In the genomic region with DNA sequence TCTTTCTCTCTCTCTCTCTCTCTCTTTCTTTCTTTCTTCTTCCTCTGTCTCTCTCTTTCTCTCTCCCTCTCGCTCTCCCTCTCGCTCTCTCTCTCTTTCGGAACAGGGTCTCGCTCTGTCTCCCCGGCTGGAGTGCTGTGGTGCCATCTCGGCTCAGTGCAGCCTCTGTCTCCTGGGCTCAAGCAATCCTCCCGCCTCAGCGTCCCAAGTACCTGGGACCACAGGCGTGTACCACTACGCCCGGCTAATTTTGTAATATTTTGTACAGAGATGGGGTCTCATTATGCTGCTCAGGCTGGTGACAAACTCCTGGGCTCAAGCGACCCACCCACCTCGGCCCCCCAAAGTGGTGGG, we compare ENCODE assay signal across 9 cellular contexts. TPM values are rescaled to one million over a fixed set of nuclear protein-coding genes. Genes with fewer than 3 reads are reported as not detected.
A peak's percentile ranks its signal among the peaks of the same experiment; 100 is the strongest.
DNase-seq lines count a peak whose midpoint lies in the region; ATAC-seq, FAIRE-seq and TF ChIP-seq lines count a peak whose summit lies in the region.
"Had no signal": no experiment of that assay in that cellular context is flagged by ENCODE, and none has a peak within 500 bp of the region (broad histone marks: within the 10 kb centered on the region; RNA-seq: fewer than 3 reads in every experiment).

No MANE protein-coding gene starts in this region.

- H2AFZ ChIP-seq in keratinocyte (ENCODE audit: control insufficient read depth, low read length), result no peak overlapping the region

- peak overlapping the region; percentile 73 for H3K9ac ChIP-seq in keratinocyte (ENCODE audit: control insufficient read depth, extremely low read depth, insufficient read depth, low read length)

- H3K27ac Mint-ChIP-seq in activated T-helper 1 cell treated with anti-CD3 and anti-CD28 coated beads, Interleukin-12 subunit alpha, Interleukin-12 subunit beta, Interleukin-2, Interleukin-4 antibody, amounts not matched to agents 30 ng/mL and 10 ng/mL and 1 ng/mL, durations not matched to agents 14 hours and 24 hours and 36 hours, result peak overlapping the region; percentile 91

- POLR2A ChIA-PET in A673 (lab: Charles Lee; ENCODE audit: low non-redundant PET), result interaction anchor here (0.6 to 1.6 kb wide), 4 partner anchors 10 to 93 kb away, joined by 3 to 7 read pairs (median 3); no protein-coding TSS in a partner anchor
- POLR2A ChIA-PET in HEK293 (lab: Yijun Ruan, JAX), result interaction anchor here (0.7 to 3.7 kb wide), 7 partner anchors 13 to 173 kb away, joined by 3 to 55 read pairs (median 5); partner anchors contain the start of genes BANP, KLHDC4 and SLC7A5

- no peaks in the 10 kb centered on the region for H3K9me3 Mint-ChIP-seq in activated T-helper 1 cell treated with anti-CD3 and anti-CD28 coated beads, Interleukin-12 subunit alpha, Interleukin-12 subunit beta, Interleukin-2, Interleukin-4 antibody, amounts not matched to agents 30 ng/mL and 10 ng/mL and 1 ng/mL, durations not matched to agents 14 hours and 24 hours and 36 hours

- no peaks in the 10 kb centered on the region for H4K20me1 ChIP-seq in keratinocyte (ENCODE audit: control insufficient read depth, extremely low read depth, insufficient read depth, low read length)

- CTCF ChIA-PET in A673 (lab: Charles Lee), result interaction anchor here (0.5 to 3.4 kb wide), 13 partner anchors 9 to 178 kb away, joined by 3 to 98 read pairs (median 4); partner anchors contain the start of genes KLHDC4 and SLC7A5
- CTCF ChIA-PET in HEK293 (lab: Yijun Ruan, JAX), result interaction anchor here (0.6 to 5.2 kb wide), 35 partner anchors 9 to 715 kb away, joined by 3 to 173 read pairs (median 5); partner anchors contain the start of genes BANP, KLHDC4 and SLC7A5

- H3K36me3 ChIP-seq in A673 (ENCODE audit: insufficient read depth, low read length, poor library complexity, severe bottlenecking), result no peaks in the 10 kb centered on the region
- no peaks in the 10 kb centered on the region for H3K36me3 ChIP-seq in HEK293 (ENCODE audit: control insufficient read depth in 2 of 2, insufficient read depth in 1 of 2, low read length in 2 of 2)
- no peaks in the 10 kb centered on the region for H3K36me3 ChIP-seq in keratinocyte (ENCODE audit: control insufficient read depth in 2 of 2, extremely low read depth in 1 of 2, insufficient read depth in 2 of 2, low read length in 2 of 2)

- TSS peak; percentile 75 for BruUV-seq in A673 (replicated peaks; lab: Mats Ljungman, UMichigan)

- TF ChIP-seq CTCF in A673 (conservative IDR thresholded peaks at IDR 0.05; ENCODE audit: low read depth, low read length) (no peak), HEK293 (tag by site-specific recombination; IDR thresholded peaks at IDR 0.05) (no peak), keratinocyte (optimal IDR thresholded peaks at IDR 0.05 in 1 of 3, IDR thresholded peaks at IDR 0.05 in 1 of 3, conservative IDR thresholded peaks at IDR 0.05 in 1 of 3; ENCODE audit: extremely low read depth in 1 of 3, insufficient read depth in 2 of 3, low read length in 3 of 3) (no peak)

- H3K79me2 ChIP-seq in keratinocyte (ENCODE audit: control insufficient read depth, insufficient read depth, low read length), result no peaks in the 10 kb centered on the region

- H3K9me3 ChIP-seq in A673 (ENCODE audit: low read depth, low read length, poor library complexity, severe bottlenecking) (no peaks in the 10 kb centered on the region), HEK293 (ENCODE audit: control insufficient read depth, insufficient read depth, low read depth, low read length) (no peaks in the 10 kb centered on the region), keratinocyte (ENCODE audit: control insufficient read depth, low read depth, low read length) (no peaks in the 10 kb centered on the region)

- H3K4me3 ChIP-seq in A673 (ENCODE audit: low read depth, low read length, poor library complexity, severe bottlenecking) (peak overlapping the region; percentile 15), HEK293 (ENCODE audit: low read depth, low read length) (no peak overlapping the region), keratinocyte (ENCODE audit: control insufficient read depth in 2 of 3, extremely low read depth in 1 of 3, insufficient read depth in 2 of 3, low read depth in 1 of 3, low read length in 3 of 3) (peak overlapping the region in 1 of 3 experiments; percentile 31)

- peaks cover 51% of the 10 kb centered on the region for H3K4me1 Mint-ChIP-seq in activated T-helper 1 cell treated with anti-CD3 and anti-CD28 coated beads, Interleukin-12 subunit alpha, Interleukin-12 subunit beta, Interleukin-2, Interleukin-4 antibody, amounts not matched to agents 30 ng/mL and 10 ng/mL and 1 ng/mL, durations not matched to agents 14 hours and 24 hours and 36 hours (ENCODE audit: low read depth)

- H3K27me3 Mint-ChIP-seq in activated T-helper 1 cell treated with anti-CD3 and anti-CD28 coated beads, Interleukin-12 subunit alpha, Interleukin-12 subunit beta, Interleukin-2, Interleukin-4 antibody, amounts not matched to agents 30 ng/mL and 10 ng/mL and 1 ng/mL, durations not matched to agents 14 hours and 24 hours and 36 hours (ENCODE audit: insufficient read depth), result no peaks in the 10 kb centered on the region

- H3K27ac ChIP-seq in A673 (ENCODE audit: low read depth, low read length, poor library complexity, severe bottlenecking), result peak overlapping the region; percentile 99
- peak overlapping the region; percentile 79 for H3K27ac ChIP-seq in HEK293 (ENCODE audit: extremely low read depth, low read depth, low read length)
- peak overlapping the region; percentile 75 for H3K27ac ChIP-seq in keratinocyte (ENCODE audit: control insufficient read depth, insufficient read depth, low read length)

- H3K4me3 Mint-ChIP-seq in activated T-helper 1 cell treated with anti-CD3 and anti-CD28 coated beads, Interleukin-12 subunit alpha, Interleukin-12 subunit beta, Interleukin-2, Interleukin-4 antibody, amounts not matched to agents 30 ng/mL and 10 ng/mL and 1 ng/mL, durations not matched to agents 14 hours and 24 hours and 36 hours, result peak overlapping the region; percentile 70

- intact Hi-C loops in A673 (cut with micrococcal nuclease; ENCODE audit: unreplicated experiment) (loop anchor here (5.0 kb wide), 4 partner anchors 59 to 784 kb away; no protein-coding TSS in a partner anchor), left colon (cut with DNase I, micrococcal nuclease) (loop anchor here in 1 of 2 donors (2.0 kb wide), 1 partner anchor 92 kb away; no protein-coding TSS in a partner anchor)
- intact Hi-C loops in activated T-helper 1 cell treated with anti-CD3 and anti-CD28 coated beads, Interleukin-12 subunit alpha, Interleukin-12 subunit beta, Interleukin-2, Interleukin-4 antibody, amounts not matched to agents 30 ng/mL and 10 ng/mL and 1 ng/mL, durations not matched to agents 14 hours and 24 hours and 36 hours (cut with micrococcal nuclease), result loop anchor here (1.0 to 5.0 kb wide), 3 partner anchors 12 to 674 kb away; partner anchors contain the start of gene ZFPM1

- dilution Hi-C loops in keratinocyte (cut with MboI; ENCODE audit: extremely low pct_ligation_motif_present, low sequenced_read_pairs), result no loop called here

- no peak for DNase-seq in A673 (ENCODE audit: low spot score)
- no peak for DNase-seq in activated T-helper 1 cell treated with anti-CD3 and anti-CD28 coated beads, Interleukin-12 subunit alpha, Interleukin-12 subunit beta, Interleukin-2, Interleukin-4 antibody, amounts not matched to agents 30 ng/mL and 10 ng/mL and 1 ng/mL, durations not matched to agents 14 hours and 24 hours and 36 hours (ENCODE audit: low spot score)
- DNase-seq in keratinocyte (ENCODE audit: low read depth, low spot score), result no peak
- DNase-seq in left colon, result no peak
- no peak for DNase-seq in DMS79 (lab: John Stamatoyannopoulos, UW)
- DNase-seq in HuH-7 (ENCODE audit: low spot score), result no peak
- DNase-seq in RKO (ENCODE audit: low spot score), result no peak

- no peak for ATAC-seq in left colon

- FAIRE-seq in keratinocyte (lab: Jason Lieb, UNC), result no peak
- FAIRE-seq: colon had no signal

- H3K27me3 ChIP-seq in A673 (replicated peaks; ENCODE audit: insufficient read depth, low read depth, low read length, poor library complexity) (no peaks in the 10 kb centered on the region), keratinocyte (ENCODE audit: control insufficient read depth, extremely low read depth, insufficient read depth, low read length) (no peaks in the 10 kb centered on the region)

- peak overlapping the region; percentile 87 for H3K4me2 ChIP-seq in keratinocyte (ENCODE audit: control insufficient read depth, extremely low read depth, insufficient read depth, low read depth, low read length)

- H3K36me3 Mint-ChIP-seq in activated T-helper 1 cell treated with anti-CD3 and anti-CD28 coated beads, Interleukin-12 subunit alpha, Interleukin-12 subunit beta, Interleukin-2, Interleukin-4 antibody, amounts not matched to agents 30 ng/mL and 10 ng/mL and 1 ng/mL, durations not matched to agents 14 hours and 24 hours and 36 hours (ENCODE audit: low read depth), result no peaks in the 10 kb centered on the region

- H3K9me1 ChIP-seq in keratinocyte (ENCODE audit: control insufficient read depth, extremely low read depth, insufficient read depth, low read length), result no peaks in the 10 kb centered on the region

- H3K4me1 ChIP-seq in A673 (ENCODE audit: insufficient read depth, low read length, poor library complexity, severe bottlenecking), result peaks cover 45% of the 10 kb centered on the region
- H3K4me1 ChIP-seq in HEK293 (ENCODE audit: control insufficient read depth, insufficient read depth, low read length), result no peaks in the 10 kb centered on the region
- H3K4me1 ChIP-seq in keratinocyte (ENCODE audit: control insufficient read depth, extremely low read depth, insufficient read depth, low read length), result peaks cover 23% of the 10 kb centered on the region

TF ChIP-seq in HEK293, 187 proteins besides CTCF, POLR2A, EP300 and RAD21 (continues in another document):
- TF ChIP-seq PRDM1 (tag by site-specific recombination; IDR thresholded peaks at IDR 0.05), result peak; percentile 4
- no peak for TF ChIP-seq ZNF335 (tag by site-specific recombination; conservative IDR thresholded peaks at IDR 0.05)
- peak; percentile 94 for TF ChIP-seq ZNF596 (tag by site-specific recombination; IDR thresholded peaks at IDR 0.05)
- TF ChIP-seq ZNF37A (tag by site-specific recombination; IDR thresholded peaks at IDR 0.05), result no peak

RNA-seq across cellular contexts. Expression of gene KLHDC4, which starts 12.7 kb away (rescaled TPM):
- 83.3 and 86.6 TPM in 2 replicates for total RNA-seq in A673 (2021)
- 85.6 and 93.7 TPM in 2 replicates for total RNA-seq in activated T-helper 1 cell treated with anti-CD3 and anti-CD28 coated beads, Interleukin-12 subunit alpha, Interleukin-12 subunit beta, Interleukin-2, Interleukin-4 antibody, amounts not matched to agents 30 ng/mL and 10 ng/mL and 1 ng/mL, durations not matched to agents 14 hours and 24 hours and 36 hours
- 13.4 to 15.3 TPM (median 13.4 TPM) in 3 replicates for polyA plus RNA-seq in keratinocyte
- 16.2 TPM for polyA plus RNA-seq in keratinocyte (2011; ENCODE audit: low read depth)
- 7.9 and 14.6 TPM in 2 replicates for polyA plus RNA-seq in keratinocyte (2011; cell fraction: cytosol; rRNA removed)
- polyA plus RNA-seq in keratinocyte (2011; cell fraction: nucleus; rRNA removed), result 37.2 and 42.7 TPM in 2 replicates
- 16.2 and 18.9 TPM in 2 replicates for polyA plus RNA-seq in keratinocyte (2012; ENCODE audit: low replicate concordance)
- polyA minus RNA-seq in keratinocyte, result 8.5 to 12.7 TPM (median 11.3 TPM) in 3 replicates
- 15.3 TPM for polyA minus RNA-seq in keratinocyte (2011; cell fraction: cytosol; rRNA and poly(A)+ RNA removed)
- polyA minus RNA-seq in keratinocyte (2011; cell fraction: nucleus; rRNA and poly(A)+ RNA removed), result 15.2 and 22.3 TPM in 2 replicates
- 100 to 1,000 TPM in 1 of 2 donors, 10 to 100 TPM in 1; 28.7 to 118 TPM for total RNA-seq in left colon
